ENCODE assay signal across 34 cellular contexts in genomic region chr5:162474239-162474638, GRCh38.
"Had no signal": no experiment of that assay in that cellular context is flagged by ENCODE, and none has a peak within 500 bp of the region (broad histone marks: within the 10 kb centered on the region; RNA-seq: fewer than 3 reads in every experiment).

No MANE protein-coding gene starts in this region.

- ATAC-seq: activated CD4-positive, alpha-beta T cell treated with anti-CD3 and anti-CD28 coated beads for 36 hours; activated CD4-positive, CD25-positive, alpha-beta regulatory T cell treated with anti-CD3 and anti-CD28 coated beads, Interleukin-2, amount 50 U/mL, for 24 hours; activated CD8-positive, alpha-beta T cell treated with anti-CD3 and anti-CD28 coated beads, Interleukin-2, amount 10 ng/mL, durations not matched to agents 7 days and 5 days; activated naive CD4-positive, alpha-beta T cell treated with anti-CD3 and anti-CD28 coated beads, Interleukin-2, amount 50 U/mL, for 72 hours; activated T-cell treated with anti-CD3 and anti-CD28 coated beads, Interleukin-2, amount 50 U/mL, for 4 hours; Panc1; WTC11 had no signal

- H3K4me1 Mint-ChIP-seq: activated CD4-positive, alpha-beta T cell treated with anti-CD3 and anti-CD28 coated beads for 36 hours; activated CD4-positive, alpha-beta T cell treated with anti-CD3 and anti-CD28 coated beads, Interleukin-2, amount 10 ng/mL, durations not matched to agents 7 days and 5 days; brain; WTC11 had no signal

- H3K4me3 ChIP-seq: adrenal gland, SJSA1 had no signal

- DNase-seq: activated CD4-positive, alpha-beta T cell treated with anti-CD3 and anti-CD28 coated beads for 36 hours; activated CD4-positive, alpha-beta T cell treated with anti-CD3 and anti-CD28 coated beads, Interleukin-2, amount 10 ng/mL, durations not matched to agents 7 days and 5 days; activated CD4-positive, alpha-beta T cell treated with anti-CD3 and anti-CD28 coated beads, Interleukin-2, amount 50 U/mL, for 48 hours; activated CD8-positive, alpha-beta T cell treated with anti-CD3 and anti-CD28 coated beads, Interleukin-2, amount 10 ng/mL, durations not matched to agents 7 days and 5 days; activated gamma-delta T cell treated with Interleukin-2 at 50 U/mL for 16 hours; activated naive CD4-positive, alpha-beta T cell treated with anti-CD3 and anti-CD28 coated beads for 36 hours; activated T-cell treated with anti-CD3 and anti-CD28 coated beads for 4 hours; activated T-cell treated with anti-CD3 and anti-CD28 coated beads, Interleukin-2, amount 50 U/mL, for 4 hours; adrenal gland; caudate nucleus; cerebellar nuclear complex; NCI-H1092 treated with DMSO at 0.1 percent for 48 hours; NCI-H1417; NCI-H146; NCI-H187; NCI-H2029 treated with DMSO at 0.1 percent for 48 hours; NCI-H2107; NCI-H2171; NCI-H446; NCI-H510A treated with DMSO at 0.1 percent for 48 hours; NCI-H526 treated with DMSO at 0.1 percent for 48 hours; NCI-H82; RPMI8226; SHP77 treated with DMSO at 0.1 percent for 48 hours; SK-N-SH had no signal

- H3K36me3 ChIP-seq: adrenal gland, SJSA1 had no signal

- H3K36me3 Mint-ChIP-seq: activated naive CD4-positive, alpha-beta T cell treated with anti-CD3 and anti-CD28 coated beads, Interleukin-2, amount 50 U/mL, for 72 hours; brain; WTC11 had no signal

- H3K27me3 ChIP-seq: adrenal gland, SJSA1 had no signal

- H3K27ac Mint-ChIP-seq: activated CD4-positive, alpha-beta T cell treated with anti-CD3 and anti-CD28 coated beads for 36 hours; activated CD4-positive, alpha-beta T cell treated with anti-CD3 and anti-CD28 coated beads, Interleukin-2, amount 10 ng/mL, durations not matched to agents 7 days and 5 days; activated CD8-positive, alpha-beta T cell treated with anti-CD3 and anti-CD28 coated beads, Interleukin-2, amount 10 ng/mL, durations not matched to agents 7 days and 5 days; activated naive CD4-positive, alpha-beta T cell treated with anti-CD3 and anti-CD28 coated beads for 36 hours; activated naive CD4-positive, alpha-beta T cell treated with anti-CD3 and anti-CD28 coated beads, Interleukin-2, amount 50 U/mL, for 72 hours; activated T-helper 1 cell treated with anti-CD3 and anti-CD28 coated beads, Interleukin-12 subunit alpha, Interleukin-12 subunit beta, Interleukin-2, Interleukin-4 antibody, amounts not matched to agents 30 ng/mL and 10 ng/mL and 1 ng/mL, durations not matched to agents 14 hours and 24 hours and 36 hours; brain; T-helper 1 cell treated with Interleukin-12 subunit alpha and Interleukin-12 subunit beta and Interleukin-4 antibody, amounts not matched to agents 30 μg/mL and 1 μg/mL, for 36 hours; T-helper 2 cell treated with Interferon-gamma antibody and Interleukin-4, amounts not matched to agents 5 μg/mL and 100 μg/mL, for 36 hours; WTC11 had no signal

- H3K27me3 Mint-ChIP-seq: activated CD4-positive, alpha-beta T cell treated with anti-CD3 and anti-CD28 coated beads for 36 hours; activated CD4-positive, alpha-beta T cell treated with anti-CD3 and anti-CD28 coated beads, Interleukin-2, amount 10 ng/mL, durations not matched to agents 7 days and 5 days; brain had no signal

- H3K4me3 Mint-ChIP-seq: activated CD4-positive, alpha-beta T cell treated with anti-CD3 and anti-CD28 coated beads for 36 hours; activated CD4-positive, alpha-beta T cell treated with anti-CD3 and anti-CD28 coated beads, Interleukin-2, amount 10 ng/mL, durations not matched to agents 7 days and 5 days; activated CD8-positive, alpha-beta T cell treated with anti-CD3 and anti-CD28 coated beads, Interleukin-2, amount 10 ng/mL, durations not matched to agents 7 days and 5 days; activated naive CD4-positive, alpha-beta T cell treated with anti-CD3 and anti-CD28 coated beads for 36 hours; activated T-cell treated with anti-CD3 and anti-CD28 coated beads, Interleukin-2, amount 50 U/mL, for 4 hours; activated T-helper 1 cell treated with anti-CD3 and anti-CD28 coated beads, Interleukin-12 subunit alpha, Interleukin-12 subunit beta, Interleukin-2, Interleukin-4 antibody, amounts not matched to agents 30 ng/mL and 10 ng/mL and 1 ng/mL, durations not matched to agents 14 hours and 24 hours and 36 hours; brain; T-helper 1 cell treated with Interleukin-12 subunit alpha and Interleukin-12 subunit beta and Interleukin-4 antibody, amounts not matched to agents 30 μg/mL and 1 μg/mL, for 36 hours; T-helper 2 cell treated with Interferon-gamma antibody and Interleukin-4, amounts not matched to agents 5 μg/mL and 100 μg/mL, for 36 hours; WTC11 had no signal

- H3K9me3 Mint-ChIP-seq: activated CD4-positive, alpha-beta T cell treated with anti-CD3 and anti-CD28 coated beads, Interleukin-2, amount 10 ng/mL, durations not matched to agents 7 days and 5 days; activated T-cell treated with anti-CD3 and anti-CD28 coated beads, Interleukin-2, amount 50 U/mL, for 4 hours; activated T-helper 1 cell treated with anti-CD3 and anti-CD28 coated beads, Interleukin-12 subunit alpha, Interleukin-12 subunit beta, Interleukin-2, Interleukin-4 antibody, amounts not matched to agents 30 ng/mL and 10 ng/mL and 1 ng/mL, durations not matched to agents 14 hours and 24 hours and 36 hours; brain had no signal
